ENCODE assay signal across 21 cellular contexts in the genomic region with DNA sequence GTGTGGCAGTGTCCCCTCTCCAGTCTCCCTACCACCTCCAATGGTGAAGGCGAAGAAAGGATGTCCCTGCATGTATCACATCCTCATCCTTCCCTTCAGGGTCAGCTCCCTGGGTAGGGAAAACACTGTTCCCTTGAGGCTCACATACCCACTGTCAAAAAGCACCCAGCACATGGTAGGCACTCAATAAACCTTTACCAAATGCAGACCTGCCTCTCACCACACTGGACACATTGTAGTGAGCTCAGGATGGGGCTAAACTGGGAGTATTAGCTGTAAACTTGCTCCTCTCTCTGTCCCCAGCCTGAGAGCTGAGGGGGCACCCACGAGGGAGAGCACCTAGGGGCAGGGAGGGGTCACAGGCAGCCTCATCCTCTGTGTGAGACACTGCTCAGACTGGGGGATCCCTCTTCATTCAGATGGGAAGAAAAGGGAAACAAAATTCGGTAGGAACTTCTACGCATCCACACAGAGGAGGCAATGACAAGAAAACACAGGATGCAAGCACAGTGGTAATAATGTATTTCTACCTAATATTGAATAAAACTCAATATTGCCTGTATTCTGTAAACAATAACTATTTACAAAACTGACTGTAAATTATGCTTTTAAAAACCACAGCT.
DNase-seq lines count a peak whose midpoint lies in the region; ATAC-seq, FAIRE-seq and TF ChIP-seq lines count a peak whose summit lies in the region.
"Had no signal": no experiment of that assay in that cellular context is flagged by ENCODE, and none has a peak within 500 bp of the region (broad histone marks: within the 10 kb centered on the region; RNA-seq: fewer than 3 reads in every experiment).

No MANE protein-coding gene starts in this region.

- H3K79me2 ChIP-seq in K562 (ENCODE audit: control insufficient read depth, insufficient read depth, low read length) = no peaks in the 10 kb centered on the region
- H3K79me2 ChIP-seq in osteoblast (ENCODE audit: insufficient read depth, low read length) = no peaks in the 10 kb centered on the region

- H3K4me3 ChIP-seq in K562 (no peak overlapping the region), esophagus muscularis mucosa (no peak overlapping the region), osteoblast (ENCODE audit: insufficient read depth, low read length) (no peak overlapping the region)
- H3K4me3 ChIP-seq: BLaER1 treated with 17β-estradiol and CSF1 and Interleukin-3, amounts not matched to agents 10 nM and 100 nM; HAP-1 had no signal

- H3K4me2 ChIP-seq in K562 (ENCODE audit: insufficient read depth, low read length) (no peak overlapping the region), osteoblast (ENCODE audit: insufficient read depth, low read length) (no peak overlapping the region)
- H3K4me2 ChIP-seq: BLaER1 treated with 17β-estradiol and CSF1 and Interleukin-3, amounts not matched to agents 10 nM and 100 nM had no signal

- H2AFZ ChIP-seq in K562 (ENCODE audit: low read depth, low read length) (no peak overlapping the region), osteoblast (ENCODE audit: low read length) (no peak overlapping the region)

- in situ Hi-C loops in K562 (cut with MboI) = no loop called here

- H3K27ac ChIP-seq in K562 (ENCODE audit: extremely low read depth, low read depth, low read length) = no peak overlapping the region
- H3K27ac ChIP-seq in esophagus muscularis mucosa (replicated peaks in 1 of 4) = no peak overlapping the region
- no peak overlapping the region for H3K27ac ChIP-seq in osteoblast (ENCODE audit: low read depth, low read length)
- H3K27ac ChIP-seq: BLaER1 treated with 17β-estradiol and CSF1 and Interleukin-3, amounts not matched to agents 10 nM and 100 nM had no signal

- intact Hi-C loops in K562 (cut with micrococcal nuclease) (loop anchor here (10.0 kb wide), 1 partner anchor 59 kb away; no protein-coding TSS in a partner anchor), esophagus muscularis mucosa (cut with DNase I) (no loop called here)

- H3K27me3 Mint-ChIP-seq in T-helper 17 cell = peaks cover 85% of the 10 kb centered on the region

- no peak overlapping the region for H3K4me3 Mint-ChIP-seq in T-helper 17 cell
- H3K4me3 Mint-ChIP-seq: CD4-positive, alpha-beta T cell; CD8-positive, alpha-beta memory T cell; HFFc6 had no signal

- 1% methylated on average over 4 of the region's 4 CpGs for WGBS in K562 (ENCODE audit: insufficient coverage, low coverage, missing lambda C conversion rate)
- 34% methylated on average over 4 of the region's 4 CpGs for WGBS in esophagus muscularis mucosa

- peaks cover 28% of the 10 kb centered on the region for H4K20me1 ChIP-seq in K562 (replicated peaks; ENCODE audit: control insufficient read depth, insufficient read depth, low read length)
- no peaks in the 10 kb centered on the region for H4K20me1 ChIP-seq in osteoblast (ENCODE audit: insufficient read depth, low read length)
- H4K20me1 ChIP-seq: BLaER1 treated with 17β-estradiol and CSF1 and Interleukin-3, amounts not matched to agents 10 nM and 100 nM had no signal

- TF ChIP-seq POLR2A in K562 (conservative IDR thresholded peaks at IDR 0.05) = no peak
- TF ChIP-seq POLR2A in esophagus muscularis mucosa (IDR thresholded peaks at IDR 0.05; ENCODE audit: low read depth) = no peak

- peaks cover 5% of the 10 kb centered on the region for H3K4me1 Mint-ChIP-seq in T-helper 17 cell
- H3K4me1 Mint-ChIP-seq: CD8-positive, alpha-beta memory T cell had no signal

- H3K9me3 ChIP-seq in K562 (replicated peaks; ENCODE audit: control insufficient read depth, insufficient read depth, low read depth, low read length) (no peaks in the 10 kb centered on the region), esophagus muscularis mucosa (no peaks in the 10 kb centered on the region), osteoblast (ENCODE audit: low read depth, low read length) (no peaks in the 10 kb centered on the region), T-helper 17 cell (ENCODE audit: control insufficient read depth, low read length, poor library complexity, severe bottlenecking) (no peaks in the 10 kb centered on the region)
- H3K9me3 ChIP-seq: BE2C; BLaER1 treated with 17β-estradiol and CSF1 and Interleukin-3, amounts not matched to agents 10 nM and 100 nM; HAP-1 had no signal

- H3K36me3 ChIP-seq in K562 (ENCODE audit: control insufficient read depth, insufficient read depth, low read length) (no peaks in the 10 kb centered on the region), esophagus muscularis mucosa (no peaks in the 10 kb centered on the region), osteoblast (ENCODE audit: insufficient read depth, low read length) (no peaks in the 10 kb centered on the region)
- H3K36me3 ChIP-seq: BE2C; BLaER1 treated with 17β-estradiol and CSF1 and Interleukin-3, amounts not matched to agents 10 nM and 100 nM; HAP-1 had no signal

- no peak overlapping the region for H3K27ac Mint-ChIP-seq in T-helper 17 cell
- H3K27ac Mint-ChIP-seq: CD4-positive, alpha-beta T cell; CD8-positive, alpha-beta memory T cell; HFFc6 had no signal

- TF ChIP-seq EP300 in K562 (IDR thresholded peaks at IDR 0.05; ENCODE audit: low read length) = no peak
- TF ChIP-seq EP300 in esophagus muscularis mucosa (IDR thresholded peaks at IDR 0.05) = no peak

- no peak overlapping the region for H3K9ac ChIP-seq in K562 (ENCODE audit: insufficient read depth in 1 of 2, low read depth in 2 of 2, low read length in 2 of 2)
- H3K9ac ChIP-seq: BLaER1 treated with 17β-estradiol and CSF1 and Interleukin-3, amounts not matched to agents 10 nM and 100 nM had no signal

- DNase-seq in K562 (ENCODE audit: extremely low read depth in 1 of 4, low spot score in 3 of 4) (no peak), esophagus muscularis mucosa (ENCODE audit: extremely low spot score) (peak; percentile 64), osteoblast (ENCODE audit: insufficient read length, low spot score, missing footprints) (peak; percentile 75), urothelium cell line (ENCODE audit: low spot score) (no peak), SW 1271 (lab: John Stamatoyannopoulos, UW) (no peak), T-helper 17 cell (no peak), NCI-H2171 treated with DMSO at 0.1 percent for 48 hours (lab: John Stamatoyannopoulos, UW) (no peak)
- DNase-seq: BE2C; CD4-positive, alpha-beta T cell; CD8-positive, alpha-beta memory T cell; DMS53; DMS79 treated with DMSO at 0.1 percent for 48 hours; GF-D8; GOT3; HFFc6 had no signal

- POLR2A ChIA-PET in K562 (lab: Yijun Ruan, JAX) = interaction anchor here (0.6 to 10.8 kb wide), 13 partner anchors 13 to 1768 kb away, joined by 3 to 121 read pairs (median 3); no protein-coding TSS in a partner anchor

- H3K4me1 ChIP-seq in K562 (replicated peaks in 1 of 2; ENCODE audit: control insufficient read depth in 2 of 2, insufficient read depth in 2 of 2, low read length in 2 of 2) = no peaks in the 10 kb centered on the region
- H3K4me1 ChIP-seq in esophagus muscularis mucosa = no peaks in the 10 kb centered on the region
- peaks cover 8% of the 10 kb centered on the region for H3K4me1 ChIP-seq in osteoblast (ENCODE audit: insufficient read depth, low read length)
- H3K4me1 ChIP-seq: BE2C, HAP-1 had no signal

- ATAC-seq in K562 = no peak
- no peak for ATAC-seq in T-helper 17 cell

- FAIRE-seq in K562 (lab: Jason Lieb, UNC) (no peak), urothelium cell line (lab: Jason Lieb, UNC) (peak; percentile 17)
- FAIRE-seq: GM12891, GM18507, H54 had no signal

- TF ChIP-seq RAD21 in K562 (CRISPR knock-in tag; conservative IDR thresholded peaks at IDR 0.05 in 1 of 2, IDR thresholded peaks at IDR 0.05 in 1 of 2) = no peak

- H3K27me3 ChIP-seq in K562 (ENCODE audit: control insufficient read depth in 2 of 2, insufficient read depth in 2 of 2, low read length in 2 of 2) = peaks cover 54 to 63% of the 10 kb centered on the region in 2 experiments
- H3K27me3 ChIP-seq in esophagus muscularis mucosa = peaks cover 0 to 46% (median 0%) of the 10 kb centered on the region in 4 donors
- H3K27me3 ChIP-seq in osteoblast (ENCODE audit: insufficient read depth, low read length) = peaks cover 10% of the 10 kb centered on the region
- H3K27me3 ChIP-seq: BLaER1 treated with 17β-estradiol and CSF1 and Interleukin-3, amounts not matched to agents 10 nM and 100 nM had no signal

- TF ChIP-seq CTCF in K562 (IDR thresholded peaks at IDR 0.05 in 2 of 3, conservative IDR thresholded peaks at IDR 0.05 in 1 of 3; ENCODE audit: insufficient read depth in 2 of 3, low read depth in 1 of 3, low read length in 3 of 3) (no peak), esophagus muscularis mucosa (IDR thresholded peaks at IDR 0.05) (no peak), osteoblast (IDR thresholded peaks at IDR 0.05; ENCODE audit: extremely low read depth, low read depth, low read length) (no peak)

- no peaks in the 10 kb centered on the region for H3K9me1 ChIP-seq in K562 (ENCODE audit: control insufficient read depth, insufficient read depth, low read length)

- BruUV-seq in K562 (replicated peaks; lab: Mats Ljungman, UMichigan) = no TSS peak

- CTCF ChIA-PET in K562 (lab: Yijun Ruan, JAX; ENCODE audit: low intra/inter-chr PET ratio) = no interaction called here

- peaks cover 7% of the 10 kb centered on the region for H3K36me3 Mint-ChIP-seq in T-helper 17 cell (ENCODE audit: low read depth)
- H3K36me3 Mint-ChIP-seq: CD14-positive monocyte; CD8-positive, alpha-beta memory T cell had no signal

TF ChIP-seq in K562, 482 proteins besides CTCF, POLR2A, EP300 and RAD21 (continues in another document):
- TF ChIP-seq FOXJ2 (tag; IDR thresholded peaks at IDR 0.05) = no peak
- TF ChIP-seq ZNF134 (CRISPR knock-in tag; conservative IDR thresholded peaks at IDR 0.05) = no peak
- TF ChIP-seq FOXK2 (conservative IDR thresholded peaks at IDR 0.05 in 1 of 2, IDR thresholded peaks at IDR 0.05 in 1 of 2; ENCODE audit: low read depth in 2 of 2) = no peak
- no peak for TF ChIP-seq NCOA2 (IDR thresholded peaks at IDR 0.05; ENCODE audit: partially characterized antibody in 2 of 2)
- TF ChIP-seq DMBX1 (CRISPR knock-in tag; IDR thresholded peaks at IDR 0.05; ENCODE audit: borderline replicate concordance) = no peak
- TF ChIP-seq ZNF165 (CRISPR knock-in tag; IDR thresholded peaks at IDR 0.05; ENCODE audit: borderline replicate concordance) = 0 out of 2 replicates have a peak, but pooled peaks have one; percentile 43
- no peak for TF ChIP-seq ZNF830 (CRISPR knock-in tag; IDR thresholded peaks at IDR 0.05)
- TF ChIP-seq PHB2 (IDR thresholded peaks at IDR 0.05; ENCODE audit: low read depth) = no peak
- TF ChIP-seq ZNF143 (CRISPR knock-in tag; IDR thresholded peaks at IDR 0.05) = no peak
- TF ChIP-seq CBX8 (IDR thresholded peaks at IDR 0.05; ENCODE audit: borderline replicate concordance, extremely low read depth, low read depth, low read length, poor library complexity, severe bottlenecking) = no peak
- 0 out of 2 replicates have a peak, but pooled peaks have one; percentile 66 for TF ChIP-seq ZNF133 (CRISPR knock-in tag; IDR thresholded peaks at IDR 0.05)
- TF ChIP-seq CAMTA2 (CRISPR knock-in tag; conservative IDR thresholded peaks at IDR 0.05) = no peak
- TF ChIP-seq, protein P1, sequence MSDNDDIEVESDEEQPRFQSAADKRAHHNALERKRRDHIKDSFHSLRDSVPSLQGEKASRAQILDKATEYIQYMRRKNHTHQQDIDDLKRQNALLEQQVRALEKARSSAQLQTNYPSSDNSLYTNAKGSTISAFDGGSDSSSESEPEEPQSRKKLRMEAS (CRISPR knock-in tag; IDR thresholded peaks at IDR 0.05) = 0 out of 2 replicates have a peak, but pooled peaks have one; percentile 36
- TF ChIP-seq TAL1 (IDR thresholded peaks at IDR 0.05) = no peak

Comparison
In these comparisons a context has a peak if more than half of its experiments do, and no peak if none do; other contexts are left out.
1. DNase-seq: peak in esophagus muscularis mucosa (single experiment) and osteoblast (single experiment); none in K562 (0 of 4), urothelium cell line (single experiment), SW 1271 (0 of 2), T-helper 17 cell (0 of 3) and NCI-H2171 treated with DMSO at 0.1 percent for 48 hours (single experiment).